14 cellular contexts compared by ENCODE assay signal in genomic region chr7:26179826-26180497, GRCh38. TPM values are rescaled to one million over a fixed set of nuclear protein-coding genes. Genes with fewer than 3 reads are reported as not detected.
A peak's percentile ranks its signal among the peaks of the same experiment; 100 is the strongest.
DNase-seq lines count a peak whose midpoint lies in the region; ATAC-seq, FAIRE-seq and TF ChIP-seq lines count a peak whose summit lies in the region.
"Had no signal": no experiment of that assay in that cellular context is flagged by ENCODE, and none has a peak within 500 bp of the region (broad histone marks: within the 10 kb centered on the region; RNA-seq: fewer than 3 reads in every experiment).

No MANE protein-coding gene starts in this region.

- H3K4me3 ChIP-seq in endothelial cell of umbilical vein (replicated peaks in 1 of 3; ENCODE audit: insufficient read depth in 1 of 3, low read depth in 1 of 3, low read length in 3 of 3): no peak overlapping the region
- H3K4me3 ChIP-seq: dorsolateral prefrontal cortex had no signal

- H4K20me1 ChIP-seq in endothelial cell of umbilical vein (replicated peaks; ENCODE audit: control insufficient read depth, extremely low read depth, insufficient read depth, low read length): no peaks in the 10 kb centered on the region

- peak overlapping the region; percentile 84 for H3K27ac Mint-ChIP-seq in activated naive CD4-positive, alpha-beta T cell treated with anti-CD3 and anti-CD28 coated beads, Interleukin-2, amount 50 U/mL, for 24 hours
- peak overlapping the region; percentile 71 for H3K27ac Mint-ChIP-seq in stimulated activated effector memory CD8-positive, alpha-beta T cell treated with anti-CD3 and anti-CD28 coated beads, Interleukin-12 subunit alpha, Interleukin-12 subunit beta, amount 100 ng/mL, for 72 hours
- no peak overlapping the region for H3K27ac Mint-ChIP-seq in stimulated activated memory B cell treated with anti-CD40 and anti-IgM and Interleukin-4, amounts not matched to agents 10 μg/mL and 1 μg/mL and 100 μg/mL, for 72 hours

- no peak overlapping the region for H3K27ac ChIP-seq in endothelial cell of umbilical vein (ENCODE audit: insufficient read depth, low read depth, low read length)

- peaks cover 57% of the 10 kb centered on the region for H3K4me1 Mint-ChIP-seq in activated naive CD4-positive, alpha-beta T cell treated with anti-CD3 and anti-CD28 coated beads, Interleukin-2, amount 50 U/mL, for 24 hours
- peaks cover 55% of the 10 kb centered on the region for H3K4me1 Mint-ChIP-seq in stimulated activated effector memory CD8-positive, alpha-beta T cell treated with anti-CD3 and anti-CD28 coated beads, Interleukin-12 subunit alpha, Interleukin-12 subunit beta, amount 100 ng/mL, for 72 hours
- H3K4me1 Mint-ChIP-seq in stimulated activated memory B cell treated with anti-CD40 and anti-IgM and Interleukin-4, amounts not matched to agents 10 μg/mL and 1 μg/mL and 100 μg/mL, for 72 hours: peaks cover 24% of the 10 kb centered on the region

- no peak for ATAC-seq in stimulated activated effector memory CD8-positive, alpha-beta T cell treated with anti-CD3 and anti-CD28 coated beads, Interleukin-12 subunit alpha, Interleukin-12 subunit beta, amount 100 ng/mL, for 72 hours
- ATAC-seq in stimulated activated memory B cell treated with anti-CD40 and anti-IgM and Interleukin-4, amounts not matched to agents 10 μg/mL and 1 μg/mL and 100 μg/mL, for 72 hours: no peak

- CTCF ChIA-PET in endothelial cell of umbilical vein (lab: Charles Lee): interaction anchor here (0.8 to 4.6 kb wide), 8 partner anchors 9 to 185 kb away, joined by 4 to 30 read pairs (median 6); partner anchors contain the start of gene NFE2L3

- H3K9me3 Mint-ChIP-seq in activated naive CD4-positive, alpha-beta T cell treated with anti-CD3 and anti-CD28 coated beads, Interleukin-2, amount 50 U/mL, for 24 hours: peaks cover 6% of the 10 kb centered on the region
- no peaks in the 10 kb centered on the region for H3K9me3 Mint-ChIP-seq in stimulated activated effector memory CD8-positive, alpha-beta T cell treated with anti-CD3 and anti-CD28 coated beads, Interleukin-12 subunit alpha, Interleukin-12 subunit beta, amount 100 ng/mL, for 72 hours
- H3K9me3 Mint-ChIP-seq in stimulated activated memory B cell treated with anti-CD40 and anti-IgM and Interleukin-4, amounts not matched to agents 10 μg/mL and 1 μg/mL and 100 μg/mL, for 72 hours: no peaks in the 10 kb centered on the region

- no peaks in the 10 kb centered on the region for H3K79me2 ChIP-seq in endothelial cell of umbilical vein (ENCODE audit: control insufficient read depth, insufficient read depth, low read length)

- peaks cover 0 to under 1% of the 10 kb centered on the region in 2 experiments for H3K36me3 ChIP-seq in endothelial cell of umbilical vein (ENCODE audit: control insufficient read depth in 2 of 2, extremely low read depth in 1 of 2, insufficient read depth in 2 of 2, low read length in 2 of 2)

- POLR2A ChIA-PET in endothelial cell of umbilical vein (lab: Charles Lee): interaction anchor here (0.7 to 1.2 kb wide), 4 partner anchors 12 to 948 kb away, joined by 3 read pairs; no protein-coding TSS in a partner anchor

- H3K4me2 ChIP-seq in endothelial cell of umbilical vein (ENCODE audit: insufficient read depth, low read length): no peak overlapping the region
- H3K4me2 ChIP-seq: KMS-11 had no signal

- dilution Hi-C loops in endothelial cell of umbilical vein (cut with MboI; ENCODE audit: extremely low pct_ligation_motif_present, low sequenced_read_pairs): loop anchor here (25.0 kb wide), 1 partner anchor 982 kb away; the partner anchor contains the start of genes HOXA10, HOXA3, HOXA7 and HOXA9

- TF ChIP-seq POLR2A in endothelial cell of umbilical vein (IDR thresholded peaks at IDR 0.05; ENCODE audit: low read depth, low read length): peak; percentile 61
- no peak for TF ChIP-seq POLR2A in GM12892 (IDR thresholded peaks at IDR 0.05; ENCODE audit: low read depth, low read length)

- no peak overlapping the region for H3K4me3 Mint-ChIP-seq in activated naive CD4-positive, alpha-beta T cell treated with anti-CD3 and anti-CD28 coated beads, Interleukin-2, amount 50 U/mL, for 24 hours
- H3K4me3 Mint-ChIP-seq in stimulated activated effector memory CD8-positive, alpha-beta T cell treated with anti-CD3 and anti-CD28 coated beads, Interleukin-12 subunit alpha, Interleukin-12 subunit beta, amount 100 ng/mL, for 72 hours: no peak overlapping the region
- no peak overlapping the region for H3K4me3 Mint-ChIP-seq in stimulated activated memory B cell treated with anti-CD40 and anti-IgM and Interleukin-4, amounts not matched to agents 10 μg/mL and 1 μg/mL and 100 μg/mL, for 72 hours

- intact Hi-C loops in endothelial cell of umbilical vein (cut with micrococcal nuclease): no loop called here

- DNase-seq in activated naive CD4-positive, alpha-beta T cell (lab: John Stamatoyannopoulos, UW): no peak
- DNase-seq in NAMALWA (ENCODE audit: low spot score) (peak; percentile 49), endothelial cell of umbilical vein (ENCODE audit: low read depth, low spot score) (no peak), SKM-1 (lab: John Stamatoyannopoulos, UW; ENCODE audit: unreplicated experiment) (no peak), GM12892 (ENCODE audit: insufficient read length) (no peak)
- no peak for DNase-seq in stimulated activated effector memory CD8-positive, alpha-beta T cell treated with anti-CD3 and anti-CD28 coated beads, Interleukin-12 subunit alpha, Interleukin-12 subunit beta, amount 100 ng/mL, for 72 hours (ENCODE audit: low spot score in 2 of 2)
- DNase-seq: AML-193, amygdala, dorsolateral prefrontal cortex, NCI-H1436 treated with DMSO at 0.1 percent for 48 hours, NCI-H524 had no signal

- no peak overlapping the region for H2AFZ ChIP-seq in endothelial cell of umbilical vein (ENCODE audit: low read depth, low read length)

- FAIRE-seq in endothelial cell of umbilical vein (lab: Jason Lieb, UNC) (no peak), GM12892 (lab: Jason Lieb, UNC) (no peak)

- H3K9ac ChIP-seq in endothelial cell of umbilical vein (replicated peaks; ENCODE audit: extremely low read depth, insufficient read depth, low read length): no peak overlapping the region
- H3K9ac ChIP-seq: KMS-11 had no signal

- no peaks in the 10 kb centered on the region for H3K27me3 Mint-ChIP-seq in activated naive CD4-positive, alpha-beta T cell treated with anti-CD3 and anti-CD28 coated beads, Interleukin-2, amount 50 U/mL, for 24 hours
- no peaks in the 10 kb centered on the region for H3K27me3 Mint-ChIP-seq in stimulated activated memory B cell treated with anti-CD40 and anti-IgM and Interleukin-4, amounts not matched to agents 10 μg/mL and 1 μg/mL and 100 μg/mL, for 72 hours

- no peaks in the 10 kb centered on the region for H3K9me3 ChIP-seq in endothelial cell of umbilical vein (replicated peaks; ENCODE audit: control insufficient read depth, insufficient read depth, low read length)

- no peaks in the 10 kb centered on the region for H3K27me3 ChIP-seq in endothelial cell of umbilical vein (ENCODE audit: control insufficient read depth in 2 of 2, insufficient read depth in 2 of 2, low read length in 2 of 2)
- H3K27me3 ChIP-seq: dorsolateral prefrontal cortex had no signal

- no peaks in the 10 kb centered on the region for H3K4me1 ChIP-seq in endothelial cell of umbilical vein (ENCODE audit: control insufficient read depth, extremely low read depth, insufficient read depth, low read length)

- peaks cover 11% of the 10 kb centered on the region for H3K36me3 Mint-ChIP-seq in activated naive CD4-positive, alpha-beta T cell treated with anti-CD3 and anti-CD28 coated beads, Interleukin-2, amount 50 U/mL, for 24 hours
- peaks cover 76% of the 10 kb centered on the region for H3K36me3 Mint-ChIP-seq in stimulated activated effector memory CD8-positive, alpha-beta T cell treated with anti-CD3 and anti-CD28 coated beads, Interleukin-12 subunit alpha, Interleukin-12 subunit beta, amount 100 ng/mL, for 72 hours
- peaks cover under 1% of the 10 kb centered on the region for H3K36me3 Mint-ChIP-seq in stimulated activated memory B cell treated with anti-CD40 and anti-IgM and Interleukin-4, amounts not matched to agents 10 μg/mL and 1 μg/mL and 100 μg/mL, for 72 hours

- no TSS peak for BruUV-seq in endothelial cell of umbilical vein (replicated peaks; lab: Mats Ljungman, UMichigan)

- no peaks in the 10 kb centered on the region for H3K9me1 ChIP-seq in endothelial cell of umbilical vein (replicated peaks; ENCODE audit: control insufficient read depth, extremely low read depth, insufficient read depth, low read length)

- no peak for TF ChIP-seq CTCF in endothelial cell of umbilical vein (IDR thresholded peaks at IDR 0.05; ENCODE audit: extremely low read depth in 1 of 2, insufficient read depth in 1 of 2, low read depth in 1 of 2, low read length in 2 of 2)

RNA-seq across cellular contexts. Expression of gene HNRNPA2B1, which starts 20.6 kb away (rescaled TPM):
- total RNA-seq in endothelial cell of umbilical vein: 703 and 717 TPM in 2 replicates
- polyA plus RNA-seq in endothelial cell of umbilical vein: 104 and 198 TPM in 2 replicates
- 420 and 499 TPM in 2 replicates for polyA plus RNA-seq in endothelial cell of umbilical vein (2011; cell fraction: cytosol; rRNA removed)
- polyA plus RNA-seq in endothelial cell of umbilical vein (2011; cell fraction: nucleus; rRNA removed): 496 and 792 TPM in 2 replicates
- polyA plus RNA-seq in endothelial cell of umbilical vein (2012): 674 and 1,097 TPM in 2 replicates
- polyA minus RNA-seq in endothelial cell of umbilical vein: 165 and 169 TPM in 2 replicates
- 207 TPM for polyA minus RNA-seq in endothelial cell of umbilical vein (2011; cell fraction: cytosol; rRNA and poly(A)+ RNA removed)
- polyA minus RNA-seq in endothelial cell of umbilical vein (2011; cell fraction: nucleus; rRNA and poly(A)+ RNA removed): 209 and 233 TPM in 2 replicates
- polyA plus RNA-seq in GM12892 (2012; ENCODE audit: missing spikeins): 837 TPM

RNA-seq across cellular contexts. Expression of gene CBX3, which starts 21.6 kb away (rescaled TPM):
- 184 and 200 TPM in 2 replicates for total RNA-seq in endothelial cell of umbilical vein
- polyA plus RNA-seq in endothelial cell of umbilical vein: 41.7 and 47.5 TPM in 2 replicates
- 86.6 and 94.2 TPM in 2 replicates for polyA plus RNA-seq in endothelial cell of umbilical vein (2011; cell fraction: cytosol; rRNA removed)
- 78.8 and 112 TPM in 2 replicates for polyA plus RNA-seq in endothelial cell of umbilical vein (2011; cell fraction: nucleus; rRNA removed)
- polyA plus RNA-seq in endothelial cell of umbilical vein (2012): 119 and 202 TPM in 2 replicates
- polyA minus RNA-seq in endothelial cell of umbilical vein: 22.8 and 24.5 TPM in 2 replicates
- polyA minus RNA-seq in endothelial cell of umbilical vein (2011; cell fraction: cytosol; rRNA and poly(A)+ RNA removed): 44.4 TPM
- polyA minus RNA-seq in endothelial cell of umbilical vein (2011; cell fraction: nucleus; rRNA and poly(A)+ RNA removed): 51.5 and 52.5 TPM in 2 replicates
- polyA plus RNA-seq in GM12892 (2012; ENCODE audit: missing spikeins): 226 TPM

RNA-seq across cellular contexts. Expression of gene NFE2L3, which starts 28.0 kb away (rescaled TPM):
- total RNA-seq in endothelial cell of umbilical vein: 28.4 and 40.2 TPM in 2 replicates
- 29.6 and 30.8 TPM in 2 replicates for polyA plus RNA-seq in endothelial cell of umbilical vein
- 36.1 and 37.8 TPM in 2 replicates for polyA plus RNA-seq in endothelial cell of umbilical vein (2011; cell fraction: cytosol; rRNA removed)
- 27.3 and 32.9 TPM in 2 replicates for polyA plus RNA-seq in endothelial cell of umbilical vein (2011; cell fraction: nucleus; rRNA removed)
- polyA plus RNA-seq in endothelial cell of umbilical vein (2012): 42.9 and 67.1 TPM in 2 replicates
- polyA minus RNA-seq in endothelial cell of umbilical vein: 45.2 and 45.7 TPM in 2 replicates
- polyA minus RNA-seq in endothelial cell of umbilical vein (2011; cell fraction: cytosol; rRNA and poly(A)+ RNA removed): not detected
- 14.6 and 23.3 TPM in 2 replicates for polyA minus RNA-seq in endothelial cell of umbilical vein (2011; cell fraction: nucleus; rRNA and poly(A)+ RNA removed)
- polyA plus RNA-seq in GM12892 (2012; ENCODE audit: missing spikeins): 17.1 TPM
